ENCODE assay signal across 8 cellular contexts in the genomic region with DNA sequence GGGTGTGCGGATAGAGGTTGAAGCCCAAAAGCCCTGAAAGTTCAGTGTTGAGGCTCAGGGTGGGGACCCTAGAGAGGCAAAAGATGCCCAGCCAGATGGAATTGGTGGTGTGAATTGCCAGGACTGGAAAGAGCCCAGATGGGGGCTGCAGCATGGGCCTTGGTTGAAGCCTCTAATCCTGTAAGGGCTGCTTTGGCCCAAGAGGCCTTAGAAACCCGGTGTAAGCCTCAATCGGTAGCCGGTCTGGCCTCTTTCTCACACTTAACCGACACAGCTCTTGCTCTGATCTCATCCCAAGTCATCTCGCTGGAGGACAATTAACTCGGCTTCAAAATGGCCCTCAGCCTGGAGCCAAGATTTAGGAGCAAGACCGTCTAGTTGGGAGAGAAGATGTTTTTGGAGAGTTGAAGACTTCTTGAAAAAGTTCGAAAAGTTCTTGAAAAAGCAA. TPM values are rescaled to one million over a fixed set of nuclear protein-coding genes. Genes with fewer than 3 reads are reported as not detected.
DNase-seq lines count a peak whose midpoint lies in the region; ATAC-seq lines count a peak whose summit lies in the region.

No MANE protein-coding gene starts in this region.

- peaks cover 10 to 24% of the 10 kb centered on the region in 2 donors for H3K4me1 ChIP-seq in neuronal stem cell (ENCODE audit: control insufficient read depth in 2 of 2, insufficient read depth in 1 of 2, low read depth in 1 of 2, low read length in 2 of 2)

- H2BK120ac ChIP-seq in neuronal stem cell (ENCODE audit: low read depth, low read length): no peak overlapping the region

- H3K9me3 ChIP-seq in neuronal stem cell (replicated peaks in 1 of 2; ENCODE audit: control insufficient read depth in 2 of 2, insufficient read depth in 1 of 2, low read depth in 1 of 2, low read length in 2 of 2): no peaks in the 10 kb centered on the region

- H2BK15ac ChIP-seq in neuronal stem cell (ENCODE audit: low read length): no peak overlapping the region

- peak overlapping the region; percentile 84 for H3K27ac ChIP-seq in neuronal stem cell (replicated peaks; ENCODE audit: low read length)

- H3K14ac ChIP-seq in neuronal stem cell (ENCODE audit: low read length): no peak overlapping the region

- H3K4me3 ChIP-seq in neuronal stem cell (ENCODE audit: low read length in 2 of 2): peak overlapping the region; percentile 66 to 95

- no peaks in the 10 kb centered on the region for H3K27me3 Mint-ChIP-seq in activated CD4-positive, alpha-beta T cell treated with anti-CD3 and anti-CD28 coated beads, Interleukin-2, amount 10 ng/mL, durations not matched to agents 24 days and 14 days

- H2BK5ac ChIP-seq in neuronal stem cell (ENCODE audit: low read length): peak overlapping the region; percentile 29

- no peak overlapping the region for H3K23ac ChIP-seq in neuronal stem cell (ENCODE audit: low read depth, low read length, poor library complexity)

- H4K91ac ChIP-seq in neuronal stem cell (ENCODE audit: low read depth, low read length, poor library complexity): no peak overlapping the region

- H3K4ac ChIP-seq in neuronal stem cell (ENCODE audit: low read length): no peak overlapping the region

- ATAC-seq in esophagus mucosa: peak; percentile 4
- no peak for ATAC-seq in GM18867 (IDR thresholded peaks at IDR 0.05; ENCODE audit: unreplicated experiment)

- H2AK5ac ChIP-seq in neuronal stem cell (ENCODE audit: low read depth, low read length): no peak overlapping the region

- H3K18ac ChIP-seq in neuronal stem cell (ENCODE audit: low read length): peak overlapping the region; percentile 1

- H3K9ac ChIP-seq in neuronal stem cell (ENCODE audit: low read depth, low read length, poor library complexity): peak overlapping the region; percentile 38

- intact Hi-C loops in activated CD4-positive, alpha-beta T cell treated with anti-CD3 and anti-CD28 coated beads, Interleukin-2, amount 10 ng/mL, durations not matched to agents 24 days and 14 days (cut with micrococcal nuclease): loop anchor here (2.0 to 10.0 kb wide), 4 partner anchors 82 to 246 kb away; a partner anchor contains a TSS

- no CpG with 5 or more reads among the region's 9 CpGs for WGBS in neuronal stem cell (ENCODE audit: extremely low coverage in 2 of 2, insufficient read length in 2 of 2, insufficient replicate concordance in 1 of 2), 2 donors

- DNase-seq in activated effector memory CD4-positive, alpha-beta T cell treated with anti-CD3 and anti-CD28 coated beads, Interleukin-2, amount 50 U/mL, for 16 hours: peak; percentile 75
- DNase-seq in activated effector memory CD4-positive, alpha-beta T cell treated with Interleukin-2 at 50 U/mL for 16 hours: no peak
- DNase-seq in activated CD4-positive, alpha-beta T cell treated with anti-CD3 and anti-CD28 coated beads, Interleukin-2, amount 10 ng/mL, durations not matched to agents 24 days and 14 days: peak; percentile 78
- DNase-seq in neuronal stem cell (ENCODE audit: low spot score) (peak; percentile 15), NCI-H1417 treated with DMSO at 0.1 percent for 48 hours (lab: John Stamatoyannopoulos, UW) (no peak), NCI-H1694 treated with DMSO at 0.1 percent for 48 hours (lab: John Stamatoyannopoulos, UW) (no peak)

- peak overlapping the region; percentile 97 for H3K27ac Mint-ChIP-seq in activated CD4-positive, alpha-beta T cell treated with anti-CD3 and anti-CD28 coated beads, Interleukin-2, amount 10 ng/mL, durations not matched to agents 24 days and 14 days

- peaks cover 5% of the 10 kb centered on the region for H3K79me1 ChIP-seq in neuronal stem cell (ENCODE audit: low read depth, low read length)

- H3K36me3 Mint-ChIP-seq in activated CD4-positive, alpha-beta T cell treated with anti-CD3 and anti-CD28 coated beads, Interleukin-2, amount 10 ng/mL, durations not matched to agents 24 days and 14 days (ENCODE audit: low read depth): peaks cover 51% of the 10 kb centered on the region

- H3K27me3 ChIP-seq in neuronal stem cell (ENCODE audit: control insufficient read depth in 3 of 3, insufficient read depth in 3 of 3, low read depth in 1 of 3, low read length in 3 of 3): no peaks in the 10 kb centered on the region

- peaks cover 70% of the 10 kb centered on the region for H3K4me1 Mint-ChIP-seq in activated CD4-positive, alpha-beta T cell treated with anti-CD3 and anti-CD28 coated beads, Interleukin-2, amount 10 ng/mL, durations not matched to agents 24 days and 14 days

- H4K8ac ChIP-seq in neuronal stem cell (ENCODE audit: low read depth, low read length): no peak overlapping the region

- H3K4me3 Mint-ChIP-seq in activated CD4-positive, alpha-beta T cell treated with anti-CD3 and anti-CD28 coated beads, Interleukin-2, amount 10 ng/mL, durations not matched to agents 24 days and 14 days: peak overlapping the region; percentile 79

- H2BK12ac ChIP-seq in neuronal stem cell (ENCODE audit: low read length): no peak overlapping the region

- peak overlapping the region; percentile 65 for H3K4me2 ChIP-seq in neuronal stem cell (ENCODE audit: insufficient read depth, low read length, poor library complexity, severe bottlenecking)

- H2AFZ ChIP-seq in neuronal stem cell (ENCODE audit: low read length): no peak overlapping the region

- H3K36me3 ChIP-seq in neuronal stem cell (replicated peaks in 1 of 2; ENCODE audit: control insufficient read depth in 2 of 2, insufficient read depth in 2 of 2, low read length in 2 of 2): peaks cover 15 to 37% of the 10 kb centered on the region in 2 donors

- no peaks in the 10 kb centered on the region for H3K9me3 Mint-ChIP-seq in activated CD4-positive, alpha-beta T cell treated with anti-CD3 and anti-CD28 coated beads, Interleukin-2, amount 10 ng/mL, durations not matched to agents 24 days and 14 days

RNA-seq across cellular contexts. Expression of a gene that starts 2.0 kb away (rescaled TPM):
- 283 and 291 TPM in 2 replicates for total RNA-seq in activated CD4-positive, alpha-beta T cell treated with anti-CD3 and anti-CD28 coated beads, Interleukin-2, amount 10 ng/mL, durations not matched to agents 24 days and 14 days
- total RNA-seq in esophagus mucosa: 427 TPM
- polyA plus RNA-seq in neuronal stem cell (2013, experiment 1 of 2): 413 TPM
- polyA plus RNA-seq in neuronal stem cell (2013, experiment 2 of 2): 408 TPM

RNA-seq across cellular contexts. Expression of a gene that starts 33.4 kb away (rescaled TPM):
- 227 and 247 TPM in 2 replicates for total RNA-seq in activated CD4-positive, alpha-beta T cell treated with anti-CD3 and anti-CD28 coated beads, Interleukin-2, amount 10 ng/mL, durations not matched to agents 24 days and 14 days
- 57.9 TPM for total RNA-seq in esophagus mucosa
- 43.0 TPM for polyA plus RNA-seq in neuronal stem cell (2013, experiment 1 of 2)
- 44.3 TPM for polyA plus RNA-seq in neuronal stem cell (2013, experiment 2 of 2)

Comparison
In these comparisons a context has a peak if more than half of its experiments do, and no peak if none do; other contexts are left out.
1. DNase-seq: peak in activated effector memory CD4-positive, alpha-beta T cell treated with anti-CD3 and anti-CD28 coated beads, Interleukin-2, amount 50 U/mL, for 16 hours (single experiment), activated CD4-positive, alpha-beta T cell treated with anti-CD3 and anti-CD28 coated beads, Interleukin-2, amount 10 ng/mL, durations not matched to agents 24 days and 14 days (single experiment) and neuronal stem cell (single experiment); none in activated effector memory CD4-positive, alpha-beta T cell treated with Interleukin-2 at 50 U/mL for 16 hours (single experiment), NCI-H1417 treated with DMSO at 0.1 percent for 48 hours (single experiment) and NCI-H1694 treated with DMSO at 0.1 percent for 48 hours (single experiment).